In genomic region chr7:121023683-121024507, GRCh38 we compare ENCODE assay signal across 1 cellular context.
TF ChIP-seq lines count a peak whose summit lies in the region.

No MANE protein-coding gene starts in this region.

TF ChIP-seq in HepG2, 621 proteins besides CTCF, POLR2A, EP300 and RAD21 (continued from another document):
- TF ChIP-seq CSRNP1 (CRISPR knock-in tag; IDR thresholded peaks at IDR 0.05): no peak
- TF ChIP-seq ZNF143 (CRISPR knock-in tag; IDR thresholded peaks at IDR 0.05): no peak
- TF ChIP-seq ARID2 (CRISPR knock-in tag; IDR thresholded peaks at IDR 0.05; ENCODE audit: borderline replicate concordance): no peak
- TF ChIP-seq DNMT3B (CRISPR knock-in tag; conservative IDR thresholded peaks at IDR 0.05): no peak
- no peak for TF ChIP-seq E2F5 (CRISPR knock-in tag; conservative IDR thresholded peaks at IDR 0.05)
